ENCODE assay signal across 2 cellular contexts in genomic region chr12:50077099-50077498, GRCh38.
TF ChIP-seq lines count a peak whose summit lies in the region.

No MANE protein-coding gene starts in this region.

TF ChIP-seq in GM12878, 131 proteins besides CTCF, POLR2A, EP300 and RAD21:
- no peak for TF ChIP-seq POLR2AphosphoS5 (IDR thresholded peaks at IDR 0.05; ENCODE audit: low read length)
- no peak for TF ChIP-seq BCLAF1 (IDR thresholded peaks at IDR 0.05)
- TF ChIP-seq BMI1 (IDR thresholded peaks at IDR 0.05; ENCODE audit: borderline replicate concordance) = no peak
- TF ChIP-seq MTA2 (IDR thresholded peaks at IDR 0.05; ENCODE audit: low read depth) = no peak
- TF ChIP-seq IRF5 (IDR thresholded peaks at IDR 0.05; ENCODE audit: borderline replicate concordance) = no peak
- no peak for TF ChIP-seq POLR2AphosphoS2 (IDR thresholded peaks at IDR 0.05; ENCODE audit: low read depth, low read length)
- no peak for TF ChIP-seq SREBF2 (IDR thresholded peaks at IDR 0.05; ENCODE audit: low read length)

TF ChIP-seq in neural cell, 6 proteins besides CTCF, POLR2A, EP300 and RAD21:
- TF ChIP-seq SMC3 (conservative IDR thresholded peaks at IDR 0.05; ENCODE audit: poor library complexity) (no peak), TAF1 (IDR thresholded peaks at IDR 0.05; ENCODE audit: low read depth) (no peak), EZH2 (IDR thresholded peaks at IDR 0.05; ENCODE audit: borderline replicate concordance, insufficient read depth, low read length, poor library complexity, severe bottlenecking) (no peak), POLR2AphosphoS5 (IDR thresholded peaks at IDR 0.05) (no peak), REST (IDR thresholded peaks at IDR 0.05; ENCODE audit: borderline replicate concordance) (no peak)
